1 cellular context compared by ENCODE assay signal in the genomic region with DNA sequence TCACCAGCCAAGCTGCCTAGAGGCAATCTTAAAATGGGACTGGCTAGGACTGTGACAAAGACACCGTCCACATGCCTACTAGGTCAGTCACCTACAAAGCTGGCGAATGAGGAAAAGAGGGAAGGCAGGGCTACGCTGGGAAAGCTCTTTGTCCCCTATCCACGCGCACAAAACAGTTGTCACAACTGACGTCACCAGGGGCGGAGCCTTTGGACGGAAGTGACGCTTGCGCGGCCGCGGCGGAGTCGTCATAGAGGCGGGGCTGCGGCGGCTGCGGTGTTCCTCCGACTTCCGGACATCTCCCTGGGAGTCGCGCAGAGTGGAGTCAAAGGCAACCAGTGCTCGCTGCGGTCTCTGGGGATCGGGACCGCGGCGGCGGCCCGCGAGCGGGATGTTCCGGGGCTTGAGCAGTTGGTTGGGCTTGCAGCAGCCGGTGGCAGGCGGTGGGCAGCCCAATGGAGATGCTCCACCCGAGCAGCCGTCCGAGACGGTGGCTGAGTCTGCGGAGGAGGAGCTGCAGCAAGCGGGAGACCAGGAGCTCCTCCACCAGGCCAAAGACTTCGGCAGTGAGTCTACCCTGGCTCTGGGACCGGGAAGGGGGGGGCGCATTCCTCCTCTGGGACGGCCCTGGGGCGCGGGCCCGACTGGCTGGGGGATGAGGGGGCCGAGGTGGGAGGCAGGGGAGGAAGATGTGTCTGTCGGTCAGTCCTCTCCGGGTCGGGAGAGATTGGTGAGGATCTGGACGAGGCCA.
TF ChIP-seq lines count a peak whose summit lies in the region.

A gene with protein sequence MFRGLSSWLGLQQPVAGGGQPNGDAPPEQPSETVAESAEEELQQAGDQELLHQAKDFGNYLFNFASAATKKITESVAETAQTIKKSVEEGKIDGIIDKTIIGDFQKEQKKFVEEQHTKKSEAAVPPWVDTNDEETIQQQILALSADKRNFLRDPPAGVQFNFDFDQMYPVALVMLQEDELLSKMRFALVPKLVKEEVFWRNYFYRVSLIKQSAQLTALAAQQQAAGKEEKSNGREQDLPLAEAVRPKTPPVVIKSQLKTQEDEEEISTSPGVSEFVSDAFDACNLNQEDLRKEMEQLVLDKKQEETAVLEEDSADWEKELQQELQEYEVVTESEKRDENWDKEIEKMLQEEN (plus strand): TSS at position 279 of the 751 bp plus-strand sequence. CDS start 113 bp downstream, at position 392.

TF ChIP-seq in K562, 482 proteins besides CTCF, POLR2A, EP300 and RAD21 (continued from another document and continues in another):
- TF ChIP-seq ZBTB43 (CRISPR knock-in tag; IDR thresholded peaks at IDR 0.05) (no peak), C11orf30 (IDR thresholded peaks at IDR 0.05; ENCODE audit: low read depth) (peak; percentile 77), ZNF311 (CRISPR knock-in tag; IDR thresholded peaks at IDR 0.05) (no peak), REST (CRISPR knock-in tag; IDR thresholded peaks at IDR 0.05; ENCODE audit: low read depth) (no peak), BRF1 (IDR thresholded peaks at IDR 0.05; ENCODE audit: borderline replicate concordance, extremely low read depth, insufficient read length) (no peak), SRSF7 (optimal IDR thresholded peaks at IDR 0.05; ENCODE audit: low read depth, low read length) (no peak), DACH1 (IDR thresholded peaks at IDR 0.05; ENCODE audit: partially characterized antibody) (no peak), ZNF408 (CRISPR knock-in tag; IDR thresholded peaks at IDR 0.05; ENCODE audit: low read depth) (no peak), GTF2F1 (IDR thresholded peaks at IDR 0.05; ENCODE audit: low read depth, low read length) (peak; percentile 45; the same call in 1 of the 2 replicates), FOXJ2 (tag; IDR thresholded peaks at IDR 0.05) (no peak), MCM5 (IDR thresholded peaks at IDR 0.05; ENCODE audit: low read depth) (no peak), ZBTB12 (CRISPR knock-in tag; IDR thresholded peaks at IDR 0.05) (peak; percentile 89), TAF7 (tag; IDR thresholded peaks at IDR 0.05) (peak; percentile 69; the same call in 1 of the 2 replicates), GMEB1 (CRISPR knock-in tag; IDR thresholded peaks at IDR 0.05) (peak; percentile 65), SRSF1 (IDR thresholded peaks at IDR 0.05; ENCODE audit: low read depth, low read length) (no peak), PHB (CRISPR knock-in tag; IDR thresholded peaks at IDR 0.05) (no peak), ELF1 (tag; IDR thresholded peaks at IDR 0.05) (peak; percentile 82), MXI1 (IDR thresholded peaks at IDR 0.05; ENCODE audit: low read depth, low read length) (no peak), ZC3H11A (IDR thresholded peaks at IDR 0.05; ENCODE audit: low read depth, low read length) (no peak), ZC3H8 (IDR thresholded peaks at IDR 0.05) (no peak), HEY1 (CRISPR knock-in tag; IDR thresholded peaks at IDR 0.05; ENCODE audit: borderline replicate concordance) (no peak)
- TF ChIP-seq, protein P1, sequence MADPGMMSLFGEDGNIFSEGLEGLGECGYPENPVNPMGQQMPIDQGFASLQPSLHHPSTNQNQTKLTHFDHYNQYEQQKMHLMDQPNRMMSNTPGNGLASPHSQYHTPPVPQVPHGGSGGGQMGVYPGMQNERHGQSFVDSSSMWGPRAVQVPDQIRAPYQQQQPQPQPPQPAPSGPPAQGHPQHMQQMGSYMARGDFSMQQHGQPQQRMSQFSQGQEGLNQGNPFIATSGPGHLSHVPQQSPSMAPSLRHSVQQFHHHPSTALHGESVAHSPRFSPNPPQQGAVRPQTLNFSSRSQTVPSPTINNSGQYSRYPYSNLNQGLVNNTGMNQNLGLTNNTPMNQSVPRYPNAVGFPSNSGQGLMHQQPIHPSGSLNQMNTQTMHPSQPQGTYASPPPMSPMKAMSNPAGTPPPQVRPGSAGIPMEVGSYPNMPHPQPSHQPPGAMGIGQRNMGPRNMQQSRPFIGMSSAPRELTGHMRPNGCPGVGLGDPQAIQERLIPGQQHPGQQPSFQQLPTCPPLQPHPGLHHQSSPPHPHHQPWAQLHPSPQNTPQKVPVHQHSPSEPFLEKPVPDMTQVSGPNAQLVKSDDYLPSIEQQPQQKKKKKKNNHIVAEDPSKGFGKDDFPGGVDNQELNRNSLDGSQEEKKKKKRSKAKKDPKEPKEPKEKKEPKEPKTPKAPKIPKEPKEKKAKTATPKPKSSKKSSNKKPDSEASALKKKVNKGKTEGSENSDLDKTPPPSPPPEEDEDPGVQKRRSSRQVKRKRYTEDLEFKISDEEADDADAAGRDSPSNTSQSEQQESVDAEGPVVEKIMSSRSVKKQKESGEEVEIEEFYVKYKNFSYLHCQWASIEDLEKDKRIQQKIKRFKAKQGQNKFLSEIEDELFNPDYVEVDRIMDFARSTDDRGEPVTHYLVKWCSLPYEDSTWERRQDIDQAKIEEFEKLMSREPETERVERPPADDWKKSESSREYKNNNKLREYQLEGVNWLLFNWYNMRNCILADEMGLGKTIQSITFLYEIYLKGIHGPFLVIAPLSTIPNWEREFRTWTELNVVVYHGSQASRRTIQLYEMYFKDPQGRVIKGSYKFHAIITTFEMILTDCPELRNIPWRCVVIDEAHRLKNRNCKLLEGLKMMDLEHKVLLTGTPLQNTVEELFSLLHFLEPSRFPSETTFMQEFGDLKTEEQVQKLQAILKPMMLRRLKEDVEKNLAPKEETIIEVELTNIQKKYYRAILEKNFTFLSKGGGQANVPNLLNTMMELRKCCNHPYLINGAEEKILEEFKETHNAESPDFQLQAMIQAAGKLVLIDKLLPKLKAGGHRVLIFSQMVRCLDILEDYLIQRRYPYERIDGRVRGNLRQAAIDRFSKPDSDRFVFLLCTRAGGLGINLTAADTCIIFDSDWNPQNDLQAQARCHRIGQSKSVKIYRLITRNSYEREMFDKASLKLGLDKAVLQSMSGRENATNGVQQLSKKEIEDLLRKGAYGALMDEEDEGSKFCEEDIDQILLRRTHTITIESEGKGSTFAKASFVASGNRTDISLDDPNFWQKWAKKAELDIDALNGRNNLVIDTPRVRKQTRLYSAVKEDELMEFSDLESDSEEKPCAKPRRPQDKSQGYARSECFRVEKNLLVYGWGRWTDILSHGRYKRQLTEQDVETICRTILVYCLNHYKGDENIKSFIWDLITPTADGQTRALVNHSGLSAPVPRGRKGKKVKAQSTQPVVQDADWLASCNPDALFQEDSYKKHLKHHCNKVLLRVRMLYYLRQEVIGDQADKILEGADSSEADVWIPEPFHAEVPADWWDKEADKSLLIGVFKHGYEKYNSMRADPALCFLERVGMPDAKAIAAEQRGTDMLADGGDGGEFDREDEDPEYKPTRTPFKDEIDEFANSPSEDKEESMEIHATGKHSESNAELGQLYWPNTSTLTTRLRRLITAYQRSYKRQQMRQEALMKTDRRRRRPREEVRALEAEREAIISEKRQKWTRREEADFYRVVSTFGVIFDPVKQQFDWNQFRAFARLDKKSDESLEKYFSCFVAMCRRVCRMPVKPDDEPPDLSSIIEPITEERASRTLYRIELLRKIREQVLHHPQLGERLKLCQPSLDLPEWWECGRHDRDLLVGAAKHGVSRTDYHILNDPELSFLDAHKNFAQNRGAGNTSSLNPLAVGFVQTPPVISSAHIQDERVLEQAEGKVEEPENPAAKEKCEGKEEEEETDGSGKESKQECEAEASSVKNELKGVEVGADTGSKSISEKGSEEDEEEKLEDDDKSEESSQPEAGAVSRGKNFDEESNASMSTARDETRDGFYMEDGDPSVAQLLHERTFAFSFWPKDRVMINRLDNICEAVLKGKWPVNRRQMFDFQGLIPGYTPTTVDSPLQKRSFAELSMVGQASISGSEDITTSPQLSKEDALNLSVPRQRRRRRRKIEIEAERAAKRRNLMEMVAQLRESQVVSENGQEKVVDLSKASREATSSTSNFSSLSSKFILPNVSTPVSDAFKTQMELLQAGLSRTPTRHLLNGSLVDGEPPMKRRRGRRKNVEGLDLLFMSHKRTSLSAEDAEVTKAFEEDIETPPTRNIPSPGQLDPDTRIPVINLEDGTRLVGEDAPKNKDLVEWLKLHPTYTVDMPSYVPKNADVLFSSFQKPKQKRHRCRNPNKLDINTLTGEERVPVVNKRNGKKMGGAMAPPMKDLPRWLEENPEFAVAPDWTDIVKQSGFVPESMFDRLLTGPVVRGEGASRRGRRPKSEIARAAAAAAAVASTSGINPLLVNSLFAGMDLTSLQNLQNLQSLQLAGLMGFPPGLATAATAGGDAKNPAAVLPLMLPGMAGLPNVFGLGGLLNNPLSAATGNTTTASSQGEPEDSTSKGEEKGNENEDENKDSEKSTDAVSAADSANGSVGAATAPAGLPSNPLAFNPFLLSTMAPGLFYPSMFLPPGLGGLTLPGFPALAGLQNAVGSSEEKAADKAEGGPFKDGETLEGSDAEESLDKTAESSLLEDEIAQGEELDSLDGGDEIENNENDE (IDR thresholded peaks at IDR 0.05; ENCODE audit: low read depth, low read length): no peak
- TF ChIP-seq, protein P2, sequence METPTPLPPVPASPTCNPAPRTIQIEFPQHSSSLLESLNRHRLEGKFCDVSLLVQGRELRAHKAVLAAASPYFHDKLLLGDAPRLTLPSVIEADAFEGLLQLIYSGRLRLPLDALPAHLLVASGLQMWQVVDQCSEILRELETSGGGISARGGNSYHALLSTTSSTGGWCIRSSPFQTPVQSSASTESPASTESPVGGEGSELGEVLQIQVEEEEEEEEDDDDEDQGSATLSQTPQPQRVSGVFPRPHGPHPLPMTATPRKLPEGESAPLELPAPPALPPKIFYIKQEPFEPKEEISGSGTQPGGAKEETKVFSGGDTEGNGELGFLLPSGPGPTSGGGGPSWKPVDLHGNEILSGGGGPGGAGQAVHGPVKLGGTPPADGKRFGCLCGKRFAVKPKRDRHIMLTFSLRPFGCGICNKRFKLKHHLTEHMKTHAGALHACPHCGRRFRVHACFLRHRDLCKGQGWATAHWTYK (CRISPR knock-in tag; IDR thresholded peaks at IDR 0.05): peak; percentile 16; the same call in 1 of the 2 replicates
